In the genomic region with DNA sequence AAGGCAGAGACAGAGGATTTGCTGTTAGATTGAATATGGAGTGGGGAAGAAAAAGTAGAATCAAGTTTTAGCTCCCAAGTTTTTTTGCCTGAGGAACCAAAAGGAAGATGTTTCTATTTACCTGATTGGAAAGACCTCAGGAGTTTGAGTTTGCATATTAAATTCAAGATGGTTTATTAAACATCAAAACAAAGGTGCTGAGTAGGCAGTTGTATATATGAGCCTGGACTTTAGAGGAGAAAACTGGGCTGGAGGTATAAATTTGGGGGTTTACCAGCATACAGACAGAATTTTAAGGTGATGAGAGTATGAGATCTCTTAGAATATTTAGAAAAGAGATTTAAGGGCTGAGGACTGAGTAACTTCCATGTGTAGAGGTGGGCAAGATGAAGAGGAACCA, we compare ENCODE assay signal across 1 cellular context.
TF ChIP-seq lines count a peak whose summit lies in the region.

No MANE protein-coding gene starts in this region.

TF ChIP-seq in HepG2, 621 proteins besides CTCF, POLR2A, EP300 and RAD21:
- no peak for TF ChIP-seq ZNF501 (CRISPR knock-in tag; IDR thresholded peaks at IDR 0.05)
- peak in 1 of 2 experiments; percentile 73; a peak in 2 of 4 replicates for TF ChIP-seq MAFK (conservative IDR thresholded peaks at IDR 0.05 in 1 of 2, IDR thresholded peaks at IDR 0.05 in 1 of 2; ENCODE audit: low read length in 2 of 2)
- TF ChIP-seq PPARG (CRISPR knock-in tag; conservative IDR thresholded peaks at IDR 0.05) = no peak
- TF ChIP-seq RNF2 (conservative IDR thresholded peaks at IDR 0.05; ENCODE audit: low read depth) = no peak
- TF ChIP-seq CBX2 (IDR thresholded peaks at IDR 0.05; ENCODE audit: low read depth, low read length) = no peak
- no peak for TF ChIP-seq CBX2 (CRISPR knock-in tag; IDR thresholded peaks at IDR 0.05; ENCODE audit: low read depth)
- peak; percentile 34; the same call in 1 of the 2 replicates for TF ChIP-seq MAFF (IDR thresholded peaks at IDR 0.05; ENCODE audit: low read depth, low read length)
- no peak for TF ChIP-seq ZNF543 (CRISPR knock-in tag; IDR thresholded peaks at IDR 0.05)
